37 cellular contexts compared by ENCODE assay signal in genomic region chr14:23663711-23664110, GRCh38. TPM values are rescaled to one million over a fixed set of nuclear protein-coding genes. Genes with fewer than 3 reads are reported as not detected.
"Had no signal": no experiment of that assay in that cellular context is flagged by ENCODE, and none has a peak within 500 bp of the region (broad histone marks: within the 10 kb centered on the region; RNA-seq: fewer than 3 reads in every experiment).

No MANE protein-coding gene starts in this region.

- H3K9me3 Mint-ChIP-seq: activated B cell treated with CpG ODN at 0.5 μM for 24 hours; activated CD8-positive, alpha-beta T cell treated with anti-CD3 and anti-CD28 coated beads for 36 hours; activated T-cell treated with anti-CD3 and anti-CD28 coated beads, Interleukin-2, amount 50 U/mL, for 4 hours; activated T-helper 17 cell treated with anti-CD3 and anti-CD28 coated beads, Interleukin-2, amount 50 U/mL, for 72 hours; dendritic cell treated with granulocyte-macrophage colony-stimulating factor and Interleukin-4, amounts not matched to agents 40 ng/mL and 50 ng/mL, for 4 days; T-helper 2 cell treated with Interferon-gamma antibody and Interleukin-4, amounts not matched to agents 5 μg/mL and 100 μg/mL, for 36 hours had no signal

- H3K4me1 Mint-ChIP-seq: activated B cell treated with CpG ODN at 0.5 μM for 24 hours; activated T-helper 17 cell treated with anti-CD3 and anti-CD28 coated beads, Interleukin-2, amount 50 U/mL, for 72 hours had no signal

- ATAC-seq: activated CD4-positive, CD25-positive, alpha-beta regulatory T cell treated with anti-CD3 and anti-CD28 coated beads, Interleukin-2, amount 50 U/mL, for 24 hours; activated CD8-positive, alpha-beta T cell treated with anti-CD3 and anti-CD28 coated beads for 36 hours; activated T-cell treated with anti-CD3 and anti-CD28 coated beads, Interleukin-2, amount 50 U/mL, for 4 hours; activated T-helper 17 cell treated with anti-CD3 and anti-CD28 coated beads, Interleukin-2, amount 50 U/mL, for 72 hours; gastroesophageal sphincter; T-helper 17 cell had no signal

- H3K9me3 ChIP-seq: esophagus squamous epithelium, gastroesophageal sphincter had no signal

- H3K4me3 Mint-ChIP-seq: activated B cell treated with CpG ODN at 0.5 μM for 24 hours; activated CD8-positive, alpha-beta T cell treated with anti-CD3 and anti-CD28 coated beads for 36 hours; activated naive CD8-positive, alpha-beta T cell; activated T-cell treated with anti-CD3 and anti-CD28 coated beads, Interleukin-2, amount 50 U/mL, for 4 hours; activated T-helper 17 cell treated with anti-CD3 and anti-CD28 coated beads, Interleukin-2, amount 50 U/mL, for 72 hours; dendritic cell treated with granulocyte-macrophage colony-stimulating factor and Interleukin-4, amounts not matched to agents 40 ng/mL and 50 ng/mL, for 4 days; T-helper 17 cell; T-helper 2 cell treated with Interferon-gamma antibody and Interleukin-4, amounts not matched to agents 5 μg/mL and 100 μg/mL, for 36 hours had no signal

- H3K4me3 ChIP-seq: dorsolateral prefrontal cortex, esophagus squamous epithelium, gastroesophageal sphincter had no signal

- H3K4me1 ChIP-seq: esophagus squamous epithelium, gastroesophageal sphincter had no signal

- H3K27ac Mint-ChIP-seq: activated B cell treated with CpG ODN at 0.5 μM for 24 hours; activated CD8-positive, alpha-beta T cell treated with anti-CD3 and anti-CD28 coated beads for 36 hours; activated naive CD8-positive, alpha-beta T cell; activated T-helper 17 cell treated with anti-CD3 and anti-CD28 coated beads, Interleukin-2, amount 50 U/mL, for 72 hours; dendritic cell treated with granulocyte-macrophage colony-stimulating factor and Interleukin-4, amounts not matched to agents 40 ng/mL and 50 ng/mL, for 4 days; T-helper 17 cell; T-helper 2 cell treated with Interferon-gamma antibody and Interleukin-4, amounts not matched to agents 5 μg/mL and 100 μg/mL, for 36 hours had no signal

- H3K27ac ChIP-seq: brain microvascular endothelial cell, dorsolateral prefrontal cortex, epithelial cell of prostate, esophagus squamous epithelium, gastroesophageal sphincter, WERI-Rb-1 had no signal

- DNase-seq: activated B cell treated with CpG ODN at 0.5 μM for 24 hours; activated CD4-positive, alpha-beta T cell treated with anti-CD3 and anti-CD28 coated beads for 48 hours; activated CD4-positive, alpha-beta T cell treated with anti-CD3 and anti-CD28 coated beads, Interleukin-2, amount 50 U/mL, for 1 hour; activated CD4-positive, alpha-beta T cell treated with anti-CD3 and anti-CD28 coated beads, Interleukin-2, amount 50 U/mL, for 48 hours; activated CD8-positive, alpha-beta memory T cell treated with anti-CD3 and anti-CD28 coated beads for 24 hours; activated CD8-positive, alpha-beta T cell treated with anti-CD3 and anti-CD28 coated beads for 36 hours; activated effector memory CD4-positive, alpha-beta T cell treated with Interleukin-2 at 50 U/mL for 16 hours; activated gamma-delta T cell treated with Interleukin-2 at 50 U/mL for 16 hours; activated naive CD4-positive, alpha-beta T cell treated with anti-CD3 and anti-CD28 coated beads, Interleukin-2, amount 50 U/mL, for 16 hours; activated naive CD4-positive, alpha-beta T cell treated with Interleukin-2 at 50 U/mL for 16 hours; activated T-cell treated with anti-CD3 and anti-CD28 coated beads, Interleukin-2, amount 50 U/mL, for 4 hours; amniotic stem cell; anterior cingulate cortex; brain microvascular endothelial cell; dorsolateral prefrontal cortex; effector CD4-positive, alpha-beta T cell; esophagus squamous epithelium; foreskin melanocyte; T-helper 1 cell; T-helper 17 cell; T1000; WERI-Rb-1 had no signal

- H3K27me3 Mint-ChIP-seq: activated CD8-positive, alpha-beta T cell treated with anti-CD3 and anti-CD28 coated beads for 36 hours; activated T-helper 17 cell treated with anti-CD3 and anti-CD28 coated beads, Interleukin-2, amount 50 U/mL, for 72 hours had no signal

- H3K27me3 ChIP-seq: brain microvascular endothelial cell, dorsolateral prefrontal cortex, gastroesophageal sphincter had no signal

- H3K36me3 ChIP-seq: brain microvascular endothelial cell, esophagus squamous epithelium, gastroesophageal sphincter, WERI-Rb-1 had no signal

- FAIRE-seq: astrocyte, colon, endometrium, endothelial cell of umbilical vein had no signal

RNA-seq across cellular contexts. Expression of gene DHRS2, which starts 27.5 kb away (rescaled TPM):
- total RNA-seq: activated B cell treated with CpG ODN at 0.5 μM for 24 hours, bronchial epithelial cell, chondrocyte, endothelial cell of umbilical vein, fibroblast of lung, glomerular endothelial cell, T-helper 17 cell had no signal
